In the genomic region with DNA sequence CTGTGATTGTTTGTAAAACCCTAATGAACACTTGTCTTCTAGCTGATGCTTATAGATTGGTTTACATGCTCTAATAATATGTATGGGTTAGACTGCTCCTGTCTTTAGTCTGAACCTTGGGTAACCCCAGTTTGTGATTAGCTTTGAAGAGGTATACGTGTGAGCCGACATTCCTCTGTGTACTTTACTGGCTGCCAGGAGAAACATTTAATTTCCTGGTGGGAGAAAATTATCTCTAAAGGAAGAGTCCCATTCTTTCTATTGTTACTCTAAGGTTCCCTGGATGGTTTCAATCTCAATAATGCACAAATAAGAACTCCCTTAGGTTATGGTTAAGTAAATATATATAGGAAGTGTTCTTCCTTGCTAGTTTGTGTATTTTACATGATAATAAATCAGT, we compare ENCODE assay signal across 20 cellular contexts.
"Had no signal": no experiment of that assay in that cellular context is flagged by ENCODE, and none has a peak within 500 bp of the region (broad histone marks: within the 10 kb centered on the region; RNA-seq: fewer than 3 reads in every experiment).

No MANE protein-coding gene starts in this region.

- DNase-seq: cortex of kidney; effector memory CD8-positive, alpha-beta T cell; esophagus squamous epithelium; foreskin keratinocyte; head of caudate nucleus; left lung; lower lobe of right lung; natural killer cell; occipital lobe; pancreas; right lobe of liver; spleen; stimulated activated CD4-positive, alpha-beta T cell treated with anti-CD3 and anti-CD28 coated beads, Interleukin-2, amount 100 ng/mL, for 24 hours; stimulated activated CD4-positive, alpha-beta T cell treated with anti-CD3 and anti-CD28 coated beads, Interleukin-4, amount 100 ng/mL, for 4 hours; stimulated activated naive B cell treated with anti-CD40 and anti-IgM and Interleukin-4, amounts not matched to agents 10 μg/mL and 1 μg/mL and 100 μg/mL, for 72 hours; stimulated activated naive CD8-positive, alpha-beta T cell treated with anti-CD3 and anti-CD28 coated beads, Interleukin-15, amount 100 ng/mL, for 72 hours; testis; upper lobe of right lung had no signal

- H3K36me3 ChIP-seq: esophagus squamous epithelium, left lung, lower lobe of right lung, pancreas, right lobe of liver, spleen, tibial nerve, upper lobe of right lung, vagina had no signal

- H3K27ac ChIP-seq: esophagus squamous epithelium, foreskin keratinocyte, left lung, lower lobe of right lung, pancreas, right lobe of liver, spleen, testis, tibial nerve, upper lobe of right lung, vagina had no signal

- H3K4me1 ChIP-seq: esophagus squamous epithelium, foreskin keratinocyte, left lung, lower lobe of right lung, pancreas, right lobe of liver, spleen, testis, tibial nerve, upper lobe of right lung, vagina had no signal

- H3K27me3 ChIP-seq: esophagus squamous epithelium, foreskin keratinocyte, left lung, pancreas, right lobe of liver, spleen, testis, tibial nerve, upper lobe of right lung, vagina had no signal

- H3K4me3 ChIP-seq: esophagus squamous epithelium, left lung, lower lobe of right lung, pancreas, right lobe of liver, spleen, testis, tibial nerve, upper lobe of right lung, vagina had no signal

- H3K9me3 ChIP-seq: esophagus squamous epithelium, pancreas, right lobe of liver, testis, upper lobe of right lung, vagina had no signal
